Comparison of ENCODE assay signal across 1 cellular context in the genomic region with DNA sequence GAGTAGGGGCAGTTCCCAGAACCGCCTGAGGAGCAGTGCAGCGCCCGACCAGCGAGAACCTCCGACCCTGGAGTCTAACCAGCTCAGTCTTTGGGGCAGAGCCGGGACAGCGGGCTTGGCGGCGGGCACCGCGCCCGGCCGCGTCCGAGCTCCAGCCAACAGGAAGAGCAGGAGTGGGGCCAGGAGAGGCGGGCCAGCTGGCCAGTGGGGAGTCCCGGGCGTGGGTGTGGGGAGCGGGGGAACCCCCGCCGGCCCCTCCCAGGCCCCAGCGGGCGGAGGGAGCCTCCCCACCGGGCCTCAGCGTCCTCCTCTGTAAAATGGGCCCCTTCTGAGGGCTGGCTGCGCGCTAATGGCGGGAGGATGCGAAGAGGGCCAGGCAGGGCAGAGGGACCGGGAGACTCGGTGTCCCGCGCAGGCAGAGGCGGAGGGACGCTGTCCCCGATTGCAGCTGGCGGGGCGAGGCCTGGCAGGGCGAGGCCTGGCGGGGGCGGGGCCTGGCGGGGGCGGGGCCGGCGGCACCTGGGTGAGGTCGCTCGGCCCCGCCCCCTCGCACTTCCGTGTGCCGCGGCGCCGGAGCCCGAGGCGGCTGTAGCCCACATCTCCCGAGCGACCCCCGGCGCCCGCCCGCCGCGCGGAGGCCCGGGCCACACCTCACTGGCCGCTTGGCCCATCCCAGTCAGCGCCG.
A peak's percentile ranks its signal among the peaks of the same experiment; 100 is the strongest.
TF ChIP-seq lines count a peak whose summit lies in the region.

A gene (plus strand): TSS at position 550 of the 685 bp plus-strand sequence. CDS start 17,214 bp downstream, outside the sequence.

TF ChIP-seq in HepG2, 621 proteins besides CTCF, POLR2A, EP300 and RAD21 (continued from another document and continues in another):
- TF ChIP-seq, protein P1, sequence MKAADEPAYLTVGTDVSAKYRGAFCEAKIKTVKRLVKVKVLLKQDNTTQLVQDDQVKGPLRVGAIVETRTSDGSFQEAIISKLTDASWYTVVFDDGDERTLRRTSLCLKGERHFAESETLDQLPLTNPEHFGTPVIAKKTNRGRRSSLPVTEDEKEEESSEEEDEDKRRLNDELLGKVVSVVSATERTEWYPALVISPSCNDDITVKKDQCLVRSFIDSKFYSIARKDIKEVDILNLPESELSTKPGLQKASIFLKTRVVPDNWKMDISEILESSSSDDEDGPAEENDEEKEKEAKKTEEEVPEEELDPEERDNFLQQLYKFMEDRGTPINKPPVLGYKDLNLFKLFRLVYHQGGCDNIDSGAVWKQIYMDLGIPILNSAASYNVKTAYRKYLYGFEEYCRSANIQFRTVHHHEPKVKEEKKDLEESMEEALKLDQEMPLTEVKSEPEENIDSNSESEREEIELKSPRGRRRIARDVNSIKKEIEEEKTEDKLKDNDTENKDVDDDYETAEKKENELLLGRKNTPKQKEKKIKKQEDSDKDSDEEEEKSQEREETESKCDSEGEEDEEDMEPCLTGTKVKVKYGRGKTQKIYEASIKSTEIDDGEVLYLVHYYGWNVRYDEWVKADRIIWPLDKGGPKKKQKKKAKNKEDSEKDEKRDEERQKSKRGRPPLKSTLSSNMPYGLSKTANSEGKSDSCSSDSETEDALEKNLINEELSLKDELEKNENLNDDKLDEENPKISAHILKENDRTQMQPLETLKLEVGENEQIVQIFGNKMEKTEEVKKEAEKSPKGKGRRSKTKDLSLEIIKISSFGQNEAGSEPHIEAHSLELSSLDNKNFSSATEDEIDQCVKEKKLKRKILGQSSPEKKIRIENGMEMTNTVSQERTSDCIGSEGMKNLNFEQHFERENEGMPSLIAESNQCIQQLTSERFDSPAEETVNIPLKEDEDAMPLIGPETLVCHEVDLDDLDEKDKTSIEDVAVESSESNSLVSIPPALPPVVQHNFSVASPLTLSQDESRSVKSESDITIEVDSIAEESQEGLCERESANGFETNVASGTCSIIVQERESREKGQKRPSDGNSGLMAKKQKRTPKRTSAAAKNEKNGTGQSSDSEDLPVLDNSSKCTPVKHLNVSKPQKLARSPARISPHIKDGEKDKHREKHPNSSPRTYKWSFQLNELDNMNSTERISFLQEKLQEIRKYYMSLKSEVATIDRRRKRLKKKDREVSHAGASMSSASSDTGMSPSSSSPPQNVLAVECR (CRISPR knock-in tag; IDR thresholded peaks at IDR 0.05; ENCODE audit: borderline replicate concordance) = peak; percentile 58; the same call in 1 of the 2 replicates
- TF ChIP-seq SALL1 (CRISPR knock-in tag; IDR thresholded peaks at IDR 0.05) = no peak
- TF ChIP-seq NONO (IDR thresholded peaks at IDR 0.05) = no peak
- peak; percentile 6; the same call in 1 of the 2 replicates for TF ChIP-seq NONO (CRISPR knock-in tag; conservative IDR thresholded peaks at IDR 0.05)
- TF ChIP-seq ZNF841 (CRISPR knock-in tag; IDR thresholded peaks at IDR 0.05; ENCODE audit: borderline replicate concordance) = no peak
- peak; percentile 70; the same call in 1 of the 2 replicates for TF ChIP-seq ZNF335 (CRISPR knock-in tag; IDR thresholded peaks at IDR 0.05)
- TF ChIP-seq THAP11 (CRISPR knock-in tag; IDR thresholded peaks at IDR 0.05) = no peak; the same call in 1 of the 2 replicates
- no peak for TF ChIP-seq JUN (CRISPR knock-in tag; IDR thresholded peaks at IDR 0.05)
- peak; percentile 77 for TF ChIP-seq PHF8 (CRISPR knock-in tag; IDR thresholded peaks at IDR 0.05)
- peak; percentile 44; the same call in 1 of the 2 replicates for TF ChIP-seq GATA4 (IDR thresholded peaks at IDR 0.05; ENCODE audit: borderline replicate concordance, low read depth)
- peak; percentile 70; the same call in 1 of the 2 replicates for TF ChIP-seq ZNF891 (CRISPR knock-in tag; IDR thresholded peaks at IDR 0.05)
- peak; percentile 40; the same call in 1 of the 3 replicates for TF ChIP-seq MXI1 (IDR thresholded peaks at IDR 0.05; ENCODE audit: borderline replicate concordance, low read depth, low read length)
- TF ChIP-seq, protein P2, sequence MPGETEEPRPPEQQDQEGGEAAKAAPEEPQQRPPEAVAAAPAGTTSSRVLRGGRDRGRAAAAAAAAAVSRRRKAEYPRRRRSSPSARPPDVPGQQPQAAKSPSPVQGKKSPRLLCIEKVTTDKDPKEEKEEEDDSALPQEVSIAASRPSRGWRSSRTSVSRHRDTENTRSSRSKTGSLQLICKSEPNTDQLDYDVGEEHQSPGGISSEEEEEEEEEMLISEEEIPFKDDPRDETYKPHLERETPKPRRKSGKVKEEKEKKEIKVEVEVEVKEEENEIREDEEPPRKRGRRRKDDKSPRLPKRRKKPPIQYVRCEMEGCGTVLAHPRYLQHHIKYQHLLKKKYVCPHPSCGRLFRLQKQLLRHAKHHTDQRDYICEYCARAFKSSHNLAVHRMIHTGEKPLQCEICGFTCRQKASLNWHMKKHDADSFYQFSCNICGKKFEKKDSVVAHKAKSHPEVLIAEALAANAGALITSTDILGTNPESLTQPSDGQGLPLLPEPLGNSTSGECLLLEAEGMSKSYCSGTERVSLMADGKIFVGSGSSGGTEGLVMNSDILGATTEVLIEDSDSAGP (CRISPR knock-in tag; IDR thresholded peaks at IDR 0.05; ENCODE audit: borderline replicate concordance) = peak; percentile 64
- TF ChIP-seq HNRNPK (IDR thresholded peaks at IDR 0.05; ENCODE audit: low read depth, low read length, poor library complexity, severe bottlenecking) = peak; percentile 45
- TF ChIP-seq, protein P3, sequence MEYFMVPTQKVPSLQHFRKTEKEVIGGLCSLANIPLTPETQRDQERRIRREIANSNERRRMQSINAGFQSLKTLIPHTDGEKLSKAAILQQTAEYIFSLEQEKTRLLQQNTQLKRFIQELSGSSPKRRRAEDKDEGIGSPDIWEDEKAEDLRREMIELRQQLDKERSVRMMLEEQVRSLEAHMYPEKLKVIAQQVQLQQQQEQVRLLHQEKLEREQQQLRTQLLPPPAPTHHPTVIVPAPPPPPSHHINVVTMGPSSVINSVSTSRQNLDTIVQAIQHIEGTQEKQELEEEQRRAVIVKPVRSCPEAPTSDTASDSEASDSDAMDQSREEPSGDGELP (IDR thresholded peaks at IDR 0.05; ENCODE audit: borderline replicate concordance, low read depth) = peak; percentile 57; the same call in 1 of the 2 replicates
- TF ChIP-seq, protein P4, sequence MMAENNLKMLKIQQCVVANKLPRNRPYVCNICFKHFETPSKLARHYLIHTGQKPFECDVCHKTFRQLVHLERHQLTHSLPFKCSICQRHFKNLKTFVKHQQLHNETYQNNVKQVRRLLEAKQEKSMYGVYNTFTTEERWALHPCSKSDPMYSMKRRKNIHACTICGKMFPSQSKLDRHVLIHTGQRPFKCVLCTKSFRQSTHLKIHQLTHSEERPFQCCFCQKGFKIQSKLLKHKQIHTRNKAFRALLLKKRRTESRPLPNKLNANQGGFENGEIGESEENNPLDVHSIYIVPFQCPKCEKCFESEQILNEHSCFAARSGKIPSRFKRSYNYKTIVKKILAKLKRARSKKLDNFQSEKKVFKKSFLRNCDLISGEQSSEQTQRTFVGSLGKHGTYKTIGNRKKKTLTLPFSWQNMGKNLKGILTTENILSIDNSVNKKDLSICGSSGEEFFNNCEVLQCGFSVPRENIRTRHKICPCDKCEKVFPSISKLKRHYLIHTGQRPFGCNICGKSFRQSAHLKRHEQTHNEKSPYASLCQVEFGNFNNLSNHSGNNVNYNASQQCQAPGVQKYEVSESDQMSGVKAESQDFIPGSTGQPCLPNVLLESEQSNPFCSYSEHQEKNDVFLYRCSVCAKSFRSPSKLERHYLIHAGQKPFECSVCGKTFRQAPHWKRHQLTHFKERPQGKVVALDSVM (CRISPR knock-in tag; IDR thresholded peaks at IDR 0.05) = peak; percentile 21; the same call in 1 of the 2 replicates
- TF ChIP-seq ZNF547 (CRISPR knock-in tag; IDR thresholded peaks at IDR 0.05) = 0 out of 2 replicates have a peak, but pooled peaks have one; percentile 25
- no peak for TF ChIP-seq SP1 (IDR thresholded peaks at IDR 0.05)
- peak; percentile 71 for TF ChIP-seq SP1 (CRISPR knock-in tag; IDR thresholded peaks at IDR 0.05)
- TF ChIP-seq, protein P5, sequence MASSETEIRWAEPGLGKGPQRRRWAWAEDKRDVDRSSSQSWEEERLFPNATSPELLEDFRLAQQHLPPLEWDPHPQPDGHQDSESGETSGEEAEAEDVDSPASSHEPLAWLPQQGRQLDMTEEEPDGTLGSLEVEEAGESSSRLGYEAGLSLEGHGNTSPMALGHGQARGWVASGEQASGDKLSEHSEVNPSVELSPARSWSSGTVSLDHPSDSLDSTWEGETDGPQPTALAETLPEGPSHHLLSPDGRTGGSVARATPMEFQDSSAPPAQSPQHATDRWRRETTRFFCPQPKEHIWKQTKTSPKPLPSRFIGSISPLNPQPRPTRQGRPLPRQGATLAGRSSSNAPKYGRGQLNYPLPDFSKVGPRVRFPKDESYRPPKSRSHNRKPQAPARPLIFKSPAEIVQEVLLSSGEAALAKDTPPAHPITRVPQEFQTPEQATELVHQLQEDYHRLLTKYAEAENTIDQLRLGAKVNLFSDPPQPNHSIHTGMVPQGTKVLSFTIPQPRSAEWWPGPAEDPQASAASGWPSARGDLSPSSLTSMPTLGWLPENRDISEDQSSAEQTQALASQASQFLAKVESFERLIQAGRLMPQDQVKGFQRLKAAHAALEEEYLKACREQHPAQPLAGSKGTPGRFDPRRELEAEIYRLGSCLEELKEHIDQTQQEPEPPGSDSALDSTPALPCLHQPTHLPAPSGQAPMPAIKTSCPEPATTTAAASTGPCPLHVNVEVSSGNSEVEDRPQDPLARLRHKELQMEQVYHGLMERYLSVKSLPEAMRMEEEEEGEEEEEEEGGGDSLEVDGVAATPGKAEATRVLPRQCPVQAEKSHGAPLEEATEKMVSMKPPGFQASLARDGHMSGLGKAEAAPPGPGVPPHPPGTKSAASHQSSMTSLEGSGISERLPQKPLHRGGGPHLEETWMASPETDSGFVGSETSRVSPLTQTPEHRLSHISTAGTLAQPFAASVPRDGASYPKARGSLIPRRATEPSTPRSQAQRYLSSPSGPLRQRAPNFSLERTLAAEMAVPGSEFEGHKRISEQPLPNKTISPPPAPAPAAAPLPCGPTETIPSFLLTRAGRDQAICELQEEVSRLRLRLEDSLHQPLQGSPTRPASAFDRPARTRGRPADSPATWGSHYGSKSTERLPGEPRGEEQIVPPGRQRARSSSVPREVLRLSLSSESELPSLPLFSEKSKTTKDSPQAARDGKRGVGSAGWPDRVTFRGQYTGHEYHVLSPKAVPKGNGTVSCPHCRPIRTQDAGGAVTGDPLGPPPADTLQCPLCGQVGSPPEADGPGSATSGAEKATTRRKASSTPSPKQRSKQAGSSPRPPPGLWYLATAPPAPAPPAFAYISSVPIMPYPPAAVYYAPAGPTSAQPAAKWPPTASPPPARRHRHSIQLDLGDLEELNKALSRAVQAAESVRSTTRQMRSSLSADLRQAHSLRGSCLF (CRISPR knock-in tag; IDR thresholded peaks at IDR 0.05; ENCODE audit: borderline replicate concordance) = no peak
- 0 out of 2 replicates have a peak, but pooled peaks have one; percentile 8 for TF ChIP-seq YEATS4 (CRISPR knock-in tag; IDR thresholded peaks at IDR 0.05; ENCODE audit: borderline replicate concordance)
- TF ChIP-seq, protein P6, sequence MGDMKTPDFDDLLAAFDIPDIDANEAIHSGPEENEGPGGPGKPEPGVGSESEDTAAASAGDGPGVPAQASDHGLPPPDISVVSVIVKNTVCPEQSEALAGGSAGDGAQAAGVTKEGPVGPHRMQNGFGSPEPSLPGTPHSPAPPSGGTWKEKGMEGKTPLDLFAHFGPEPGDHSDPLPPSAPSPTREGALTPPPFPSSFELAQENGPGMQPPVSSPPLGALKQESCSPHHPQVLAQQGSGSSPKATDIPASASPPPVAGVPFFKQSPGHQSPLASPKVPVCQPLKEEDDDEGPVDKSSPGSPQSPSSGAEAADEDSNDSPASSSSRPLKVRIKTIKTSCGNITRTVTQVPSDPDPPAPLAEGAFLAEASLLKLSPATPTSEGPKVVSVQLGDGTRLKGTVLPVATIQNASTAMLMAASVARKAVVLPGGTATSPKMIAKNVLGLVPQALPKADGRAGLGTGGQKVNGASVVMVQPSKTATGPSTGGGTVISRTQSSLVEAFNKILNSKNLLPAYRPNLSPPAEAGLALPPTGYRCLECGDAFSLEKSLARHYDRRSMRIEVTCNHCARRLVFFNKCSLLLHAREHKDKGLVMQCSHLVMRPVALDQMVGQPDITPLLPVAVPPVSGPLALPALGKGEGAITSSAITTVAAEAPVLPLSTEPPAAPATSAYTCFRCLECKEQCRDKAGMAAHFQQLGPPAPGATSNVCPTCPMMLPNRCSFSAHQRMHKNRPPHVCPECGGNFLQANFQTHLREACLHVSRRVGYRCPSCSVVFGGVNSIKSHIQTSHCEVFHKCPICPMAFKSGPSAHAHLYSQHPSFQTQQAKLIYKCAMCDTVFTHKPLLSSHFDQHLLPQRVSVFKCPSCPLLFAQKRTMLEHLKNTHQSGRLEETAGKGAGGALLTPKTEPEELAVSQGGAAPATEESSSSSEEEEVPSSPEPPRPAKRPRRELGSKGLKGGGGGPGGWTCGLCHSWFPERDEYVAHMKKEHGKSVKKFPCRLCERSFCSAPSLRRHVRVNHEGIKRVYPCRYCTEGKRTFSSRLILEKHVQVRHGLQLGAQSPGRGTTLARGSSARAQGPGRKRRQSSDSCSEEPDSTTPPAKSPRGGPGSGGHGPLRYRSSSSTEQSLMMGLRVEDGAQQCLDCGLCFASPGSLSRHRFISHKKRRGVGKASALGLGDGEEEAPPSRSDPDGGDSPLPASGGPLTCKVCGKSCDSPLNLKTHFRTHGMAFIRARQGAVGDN (CRISPR knock-in tag; IDR thresholded peaks at IDR 0.05) = peak; percentile 58
- TF ChIP-seq ZFP82 (CRISPR knock-in tag; IDR thresholded peaks at IDR 0.05; ENCODE audit: borderline replicate concordance) = no peak
- TF ChIP-seq LCORL (IDR thresholded peaks at IDR 0.05) = no peak
- peak; percentile 61 for TF ChIP-seq LCORL (CRISPR knock-in tag; IDR thresholded peaks at IDR 0.05)
- TF ChIP-seq, protein P7, sequence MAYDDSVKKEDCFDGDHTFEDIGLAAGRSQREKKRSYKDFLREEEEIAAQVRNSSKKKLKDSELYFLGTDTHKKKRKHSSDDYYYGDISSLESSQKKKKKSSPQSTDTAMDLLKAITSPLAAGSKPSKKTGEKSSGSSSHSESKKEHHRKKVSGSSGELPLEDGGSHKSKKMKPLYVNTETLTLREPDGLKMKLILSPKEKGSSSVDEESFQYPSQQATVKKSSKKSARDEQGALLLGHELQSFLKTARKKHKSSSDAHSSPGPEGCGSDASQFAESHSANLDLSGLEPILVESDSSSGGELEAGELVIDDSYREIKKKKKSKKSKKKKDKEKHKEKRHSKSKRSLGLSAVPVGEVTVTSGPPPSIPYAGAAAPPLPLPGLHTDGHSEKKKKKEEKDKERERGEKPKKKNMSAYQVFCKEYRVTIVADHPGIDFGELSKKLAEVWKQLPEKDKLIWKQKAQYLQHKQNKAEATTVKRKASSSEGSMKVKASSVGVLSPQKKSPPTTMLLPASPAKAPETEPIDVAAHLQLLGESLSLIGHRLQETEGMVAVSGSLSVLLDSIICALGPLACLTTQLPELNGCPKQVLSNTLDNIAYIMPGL (CRISPR knock-in tag; IDR thresholded peaks at IDR 0.05; ENCODE audit: borderline replicate concordance in 1 of 2, low read depth in 1 of 2) = peak in 1 of 2 experiments; percentile 62; a peak in 1 of 4 replicates
- TF ChIP-seq ZNF121 (CRISPR knock-in tag; IDR thresholded peaks at IDR 0.05) = peak; percentile 13; the same call in 1 of the 2 replicates
- TF ChIP-seq RBFOX2 (IDR thresholded peaks at IDR 0.05; ENCODE audit: low read depth, low read length) = peak; percentile 76
- TF ChIP-seq NR2C2 (CRISPR knock-in tag; IDR thresholded peaks at IDR 0.05; ENCODE audit: borderline replicate concordance) = no peak
- TF ChIP-seq POLR2AphosphoS5 (IDR thresholded peaks at IDR 0.05; ENCODE audit: low read depth, low read length) = peak; percentile 72
- no peak for TF ChIP-seq SRF (IDR thresholded peaks at IDR 0.05; ENCODE audit: low read depth, low read length)
- no peak for TF ChIP-seq SMAD3 (CRISPR knock-in tag; IDR thresholded peaks at IDR 0.05)
